Comparison of ENCODE assay signal across 8 cellular contexts in genomic region chr19:46078573-46079332, GRCh38. TPM values are rescaled to one million over a fixed set of nuclear protein-coding genes. Genes with fewer than 3 reads are reported as not detected.
DNase-seq lines count a peak whose midpoint lies in the region; TF ChIP-seq lines count a peak whose summit lies in the region.
"Not testable (repeated sequence)": the region's sequence is repeated elsewhere in the genome, so short reads cannot be mapped to it uniquely, and the experiment has no call there.

No MANE protein-coding gene starts in this region.

- not testable (repeated sequence) for H3K27ac Mint-ChIP-seq in activated CD4-positive, alpha-beta memory T cell treated with anti-CD3 and anti-CD28 coated beads, Interleukin-2, amount 10 ng/mL, durations not matched to agents 7 days and 5 days

- H3K36me3 Mint-ChIP-seq in activated CD4-positive, alpha-beta memory T cell treated with anti-CD3 and anti-CD28 coated beads, Interleukin-2, amount 10 ng/mL, durations not matched to agents 7 days and 5 days (ENCODE audit: low read depth) = not testable (repeated sequence)

- not testable (repeated sequence) for H3K4me2 ChIP-seq in neural cell (ENCODE audit: low read length)

- not testable (repeated sequence) for H3K9me3 Mint-ChIP-seq in activated CD4-positive, alpha-beta memory T cell treated with anti-CD3 and anti-CD28 coated beads, Interleukin-2, amount 10 ng/mL, durations not matched to agents 7 days and 5 days

- H3K27ac ChIP-seq in colonic mucosa; neural cell (ENCODE audit: low read length): not testable (repeated sequence)

- not testable (repeated sequence) for H3K79me2 ChIP-seq in neural cell (replicated peaks; ENCODE audit: insufficient read depth, low read length)

- not testable (repeated sequence) for H4K20me1 ChIP-seq in neural cell (ENCODE audit: insufficient read depth)

- H3K9ac ChIP-seq in colonic mucosa (ENCODE audit: low read depth in 2 of 2, low read length in 2 of 2); neural cell (ENCODE audit: low read length): not testable (repeated sequence)

- DNase-seq in COLO829 (ENCODE audit: low spot score) = peak; percentile 64
- DNase-seq in HEK293T (ENCODE audit: extremely low spot score) = peak; percentile 71
- DNase-seq in NCI-H748 (lab: John Stamatoyannopoulos, UW; ENCODE audit: unreplicated experiment) = peak; percentile 34
- peak; percentile 23 for DNase-seq in activated CD4-positive, alpha-beta memory T cell treated with anti-CD3 and anti-CD28 coated beads, Interleukin-2, amount 10 ng/mL, durations not matched to agents 7 days and 5 days
- peak; percentile 30 for DNase-seq in colonic mucosa
- peak; percentile 34 for DNase-seq in hepatic stellate cell (ENCODE audit: low spot score)
- peak; percentile 48 for DNase-seq in stromal cell of bone marrow (ENCODE audit: low read depth)

- H3K4me3 Mint-ChIP-seq in activated CD4-positive, alpha-beta memory T cell treated with anti-CD3 and anti-CD28 coated beads, Interleukin-2, amount 10 ng/mL, durations not matched to agents 7 days and 5 days = not testable (repeated sequence)

- not testable (repeated sequence) for H2AFZ ChIP-seq in neural cell (ENCODE audit: low read depth, low read length)

- POLR2A ChIA-PET in HEK293T (lab: Yijun Ruan, JAX) = interaction anchor here (0.6 kb wide), 1 partner anchor 189 kb away, joined by 3 read pairs; no protein-coding TSS in a partner anchor
- POLR2A ChIA-PET in activated CD4-positive, alpha-beta memory T cell treated with anti-CD3 and anti-CD28 coated beads, Interleukin-2, amount 10 ng/mL, durations not matched to agents 7 days and 5 days (lab: Charles Lee) = not testable (repeated sequence)

- H3K4me1 Mint-ChIP-seq in activated CD4-positive, alpha-beta memory T cell treated with anti-CD3 and anti-CD28 coated beads, Interleukin-2, amount 10 ng/mL, durations not matched to agents 7 days and 5 days = not testable (repeated sequence)

- H3K36me3 ChIP-seq in colonic mucosa; neural cell (ENCODE audit: insufficient read depth, low read length): not testable (repeated sequence)

- peaks cover 70% of the 10 kb centered on the region for H3K27me3 Mint-ChIP-seq in activated CD4-positive, alpha-beta memory T cell treated with anti-CD3 and anti-CD28 coated beads, Interleukin-2, amount 10 ng/mL, durations not matched to agents 7 days and 5 days

- not testable (repeated sequence) for H3K9me2 ChIP-seq in neural cell (ENCODE audit: insufficient read depth, low read length)

- H3K4me3 ChIP-seq in colonic mucosa; neural cell (ENCODE audit: low read length): not testable (repeated sequence)

- H3K9me3 ChIP-seq in colonic mucosa; neural cell (ENCODE audit: low read length): not testable (repeated sequence)

- TF ChIP-seq CTCF in colonic mucosa (IDR thresholded peaks at IDR 0.05) (peak; percentile 34), neural cell (IDR thresholded peaks at IDR 0.05; ENCODE audit: poor library complexity, severe bottlenecking) (peak; percentile 62)

- intact Hi-C loops in colonic mucosa (cut with DNase I) = not testable (repeated sequence)

- not testable (repeated sequence) for H3F3A ChIP-seq in neural cell (ENCODE audit: insufficient read depth, low read length, poor library complexity, severe bottlenecking)

- not testable (repeated sequence) for H3K4me1 ChIP-seq in colonic mucosa

- TF ChIP-seq RAD21 in neural cell (conservative IDR thresholded peaks at IDR 0.05) = peak; percentile 63

- CTCF ChIA-PET in HEK293T (lab: Yijun Ruan, JAX) = interaction anchor here (0.6 to 8.0 kb wide), 19 partner anchors 12 to 206 kb away, joined by 3 to 93 read pairs (median 4); no protein-coding TSS in a partner anchor
- CTCF ChIA-PET in activated CD4-positive, alpha-beta memory T cell treated with anti-CD3 and anti-CD28 coated beads, Interleukin-2, amount 10 ng/mL, durations not matched to agents 7 days and 5 days (lab: Charles Lee) = interaction anchor here (0.6 to 1.5 kb wide), 5 partner anchors 18 to 310 kb away, joined by 3 to 11 read pairs (median 5); partner anchors contain the start of gene SIX5

- not testable (repeated sequence) for TF ChIP-seq EP300 in neural cell (conservative IDR thresholded peaks at IDR 0.05; ENCODE audit: poor library complexity, severe bottlenecking)

- H3K27me3 ChIP-seq in colonic mucosa = peaks cover 18% of the 10 kb centered on the region
- peaks cover 24% of the 10 kb centered on the region for H3K27me3 ChIP-seq in neural cell (ENCODE audit: insufficient read depth, low read depth, low read length)

TF ChIP-seq in neural cell, 6 proteins besides CTCF, POLR2A, EP300 and RAD21:
- peak; percentile 53 for TF ChIP-seq SMC3 (conservative IDR thresholded peaks at IDR 0.05; ENCODE audit: poor library complexity)

RNA-seq across cellular contexts. Expression of gene IGFL4, which starts 38.0 kb away (rescaled TPM):
- not detected for total RNA-seq in activated CD4-positive, alpha-beta memory T cell treated with anti-CD3 and anti-CD28 coated beads, Interleukin-2, amount 10 ng/mL, durations not matched to agents 7 days and 5 days
- not detected for total RNA-seq in colonic mucosa
- polyA plus RNA-seq in neural cell = 4.4 and 5.2 TPM in 2 replicates
- polyA minus RNA-seq in neural cell = 2.2 and 2.4 TPM in 2 replicates

RNA-seq across cellular contexts. Expression of gene IGFL3, which starts 45.7 kb away (rescaled TPM):
- not detected for total RNA-seq in activated CD4-positive, alpha-beta memory T cell treated with anti-CD3 and anti-CD28 coated beads, Interleukin-2, amount 10 ng/mL, durations not matched to agents 7 days and 5 days
- total RNA-seq in colonic mucosa = not detected
- polyA plus RNA-seq in neural cell = not detected in 2 replicates
- not detected in 2 replicates for polyA minus RNA-seq in neural cell

RNA-seq across cellular contexts. Expression of gene PGLYRP1, which starts 55.9 kb away (rescaled TPM):
- not detected for total RNA-seq in activated CD4-positive, alpha-beta memory T cell treated with anti-CD3 and anti-CD28 coated beads, Interleukin-2, amount 10 ng/mL, durations not matched to agents 7 days and 5 days
- total RNA-seq in colonic mucosa = not detected
- not detected in 2 replicates for polyA plus RNA-seq in neural cell
- not detected in 2 replicates for polyA minus RNA-seq in neural cell
